Comparison of ENCODE assay signal across 2 cellular contexts in genomic region chr12:101743724-101744472, GRCh38.
TF ChIP-seq lines count a peak whose summit lies in the region.

No MANE protein-coding gene starts in this region.

TF ChIP-seq in H1, 55 proteins besides CTCF, POLR2A, EP300 and RAD21 (continued from another document):
- TF ChIP-seq EGR1 (IDR thresholded peaks at IDR 0.05; ENCODE audit: borderline replicate concordance, low read depth, low read length) (no peak), CHD2 (IDR thresholded peaks at IDR 0.05; ENCODE audit: low read length) (no peak), HDAC6 (IDR thresholded peaks at IDR 0.05; ENCODE audit: low read depth, low read length) (no peak), RFX5 (IDR thresholded peaks at IDR 0.05; ENCODE audit: borderline replicate concordance, low read depth, low read length) (no peak), KDM4A (IDR thresholded peaks at IDR 0.05; ENCODE audit: low read depth, low read length, severe bottlenecking) (no peak), USF2 (IDR thresholded peaks at IDR 0.05; ENCODE audit: low read length) (no peak)

TF ChIP-seq in HEK293T, 16 proteins besides CTCF, POLR2A, EP300 and RAD21 (continued from another document):
- TF ChIP-seq FOXA1 (IDR thresholded peaks at IDR 0.05) = no peak
- TF ChIP-seq TARDBP (IDR thresholded peaks at IDR 0.05) = no peak
- TF ChIP-seq NFRKB (IDR thresholded peaks at IDR 0.05) = no peak
TF ChIP-seq in HEK293T: peak in this region for 0.
